Comparison of ENCODE assay signal across 19 cellular contexts in genomic region chr12:72723732-72724131, GRCh38.
DNase-seq lines count a peak whose midpoint lies in the region; ATAC-seq and TF ChIP-seq lines count a peak whose summit lies in the region.
"Had no signal": no experiment of that assay in that cellular context is flagged by ENCODE, and none has a peak within 500 bp of the region (broad histone marks: within the 10 kb centered on the region; RNA-seq: fewer than 3 reads in every experiment).

No MANE protein-coding gene starts in this region.

- H3K9me3 ChIP-seq in lower lobe of right lung, result no peaks in the 10 kb centered on the region
- H3K9me3 ChIP-seq: MG63, Peyer's patch, SJCRH30 had no signal

- ATAC-seq in lower lobe of right lung (peak; percentile 35 to 76), GM21447 (IDR thresholded peaks at IDR 0.05; ENCODE audit: unreplicated experiment) (no peak)
- ATAC-seq in stimulated activated memory B cell treated with anti-CD40 and anti-IgM and Interleukin-4, amounts not matched to agents 10 μg/mL and 1 μg/mL and 100 μg/mL, for 72 hours, result no peak
- ATAC-seq: CD8-positive, alpha-beta T cell had no signal

- no peaks in the 10 kb centered on the region for H3K36me3 ChIP-seq in lower lobe of right lung
- H3K36me3 ChIP-seq: BLaER1 treated with 17β-estradiol and CSF1 and Interleukin-3, amounts not matched to agents 10 nM and 100 nM; MG63; Peyer's patch; SJCRH30 had no signal

- TF ChIP-seq CTCF in HFFc6 (IDR thresholded peaks at IDR 0.05) (no peak), lower lobe of right lung (IDR thresholded peaks at IDR 0.05) (no peak)

- H3K27ac ChIP-seq in lower lobe of right lung (no peak overlapping the region), caudate nucleus (ENCODE audit: low read depth, low read length) (no peak overlapping the region)
- H3K27ac ChIP-seq: BLaER1 treated with 17β-estradiol and CSF1 and Interleukin-3, amounts not matched to agents 10 nM and 100 nM; Peyer's patch; SJCRH30 had no signal

- no peaks in the 10 kb centered on the region; the same call in 1 of the 2 replicates for H3K9me3 Mint-ChIP-seq in HFFc6
- no peaks in the 10 kb centered on the region for H3K9me3 Mint-ChIP-seq in stimulated activated memory B cell treated with anti-CD40 and anti-IgM and Interleukin-4, amounts not matched to agents 10 μg/mL and 1 μg/mL and 100 μg/mL, for 72 hours

- no peaks in the 10 kb centered on the region for H3K4me1 ChIP-seq in lower lobe of right lung
- H3K4me1 ChIP-seq: BLaER1 treated with 17β-estradiol and CSF1 and Interleukin-3, amounts not matched to agents 10 nM and 100 nM; Peyer's patch; SJCRH30 had no signal

- no peaks in the 10 kb centered on the region for H3K36me3 Mint-ChIP-seq in HFFc6 (ENCODE audit: low read depth)
- no peaks in the 10 kb centered on the region for H3K36me3 Mint-ChIP-seq in stimulated activated memory B cell treated with anti-CD40 and anti-IgM and Interleukin-4, amounts not matched to agents 10 μg/mL and 1 μg/mL and 100 μg/mL, for 72 hours
- H3K36me3 Mint-ChIP-seq: CD8-positive, alpha-beta T cell had no signal

- DNase-seq in HFFc6 (peak; percentile 1), astrocyte of the hippocampus (ENCODE audit: low read depth, low spot score) (peak; percentile 2), lower lobe of right lung (no peak), caudate nucleus (lab: John Stamatoyannopoulos, UW) (no peak)
- DNase-seq in stimulated activated CD4-positive, alpha-beta T cell treated with anti-CD3 and anti-CD28 coated beads, Interleukin-4, amount 100 ng/mL, for 24 hours, result no peak
- DNase-seq: ACHN; CD8-positive, alpha-beta T cell; DND-41; Kasumi-1; MG63; NCI-H1417 treated with DMSO at 0.1 percent for 48 hours; NCI-H1930; NCI-H510A; NCI-H82; Peyer's patch; SJCRH30 had no signal

- no peak overlapping the region for H3K4me3 Mint-ChIP-seq in HFFc6
- H3K4me3 Mint-ChIP-seq in stimulated activated memory B cell treated with anti-CD40 and anti-IgM and Interleukin-4, amounts not matched to agents 10 μg/mL and 1 μg/mL and 100 μg/mL, for 72 hours, result no peak overlapping the region
- H3K4me3 Mint-ChIP-seq: CD8-positive, alpha-beta T cell had no signal

- peaks cover 1% of the 10 kb centered on the region for H3K27me3 Mint-ChIP-seq in HFFc6 (ENCODE audit: insufficient read depth)
- no peaks in the 10 kb centered on the region for H3K27me3 Mint-ChIP-seq in stimulated activated memory B cell treated with anti-CD40 and anti-IgM and Interleukin-4, amounts not matched to agents 10 μg/mL and 1 μg/mL and 100 μg/mL, for 72 hours

- no peaks in the 10 kb centered on the region for H3K27me3 ChIP-seq in lower lobe of right lung (ENCODE audit: low read depth)
- H3K27me3 ChIP-seq: BLaER1 treated with 17β-estradiol and CSF1 and Interleukin-3, amounts not matched to agents 10 nM and 100 nM; MG63; Peyer's patch; SJCRH30 had no signal

- no peak overlapping the region for H3K4me3 ChIP-seq in lower lobe of right lung
- H3K4me3 ChIP-seq: BLaER1 treated with 17β-estradiol and CSF1 and Interleukin-3, amounts not matched to agents 10 nM and 100 nM; MG63; Peyer's patch; SJCRH30 had no signal

- intact Hi-C loops in lower lobe of right lung (cut with DNase I), result no loop called here

- no peak overlapping the region for H3K27ac Mint-ChIP-seq in HFFc6
- H3K27ac Mint-ChIP-seq in stimulated activated memory B cell treated with anti-CD40 and anti-IgM and Interleukin-4, amounts not matched to agents 10 μg/mL and 1 μg/mL and 100 μg/mL, for 72 hours, result no peak overlapping the region
- H3K27ac Mint-ChIP-seq: CD8-positive, alpha-beta T cell had no signal

- H3K4me1 Mint-ChIP-seq in HFFc6 (ENCODE audit: low read depth), result no peaks in the 10 kb centered on the region
- H3K4me1 Mint-ChIP-seq in stimulated activated memory B cell treated with anti-CD40 and anti-IgM and Interleukin-4, amounts not matched to agents 10 μg/mL and 1 μg/mL and 100 μg/mL, for 72 hours, result no peaks in the 10 kb centered on the region

Comparison
In these comparisons a context has a peak if more than half of its experiments do, and no peak if none do; other contexts are left out.
1. DNase-seq: peak in HFFc6 (single experiment) and astrocyte of the hippocampus (single experiment); none in lower lobe of right lung (single experiment), caudate nucleus (0 of 61) and stimulated activated CD4-positive, alpha-beta T cell treated with anti-CD3 and anti-CD28 coated beads, Interleukin-4, amount 100 ng/mL, for 24 hours (single experiment).
2. ATAC-seq: peak in lower lobe of right lung (2 of 2); none in GM21447 (single experiment) and stimulated activated memory B cell treated with anti-CD40 and anti-IgM and Interleukin-4, amounts not matched to agents 10 μg/mL and 1 μg/mL and 100 μg/mL, for 72 hours (single experiment).